Comparison of ENCODE assay signal across 11 cellular contexts in the genomic region with DNA sequence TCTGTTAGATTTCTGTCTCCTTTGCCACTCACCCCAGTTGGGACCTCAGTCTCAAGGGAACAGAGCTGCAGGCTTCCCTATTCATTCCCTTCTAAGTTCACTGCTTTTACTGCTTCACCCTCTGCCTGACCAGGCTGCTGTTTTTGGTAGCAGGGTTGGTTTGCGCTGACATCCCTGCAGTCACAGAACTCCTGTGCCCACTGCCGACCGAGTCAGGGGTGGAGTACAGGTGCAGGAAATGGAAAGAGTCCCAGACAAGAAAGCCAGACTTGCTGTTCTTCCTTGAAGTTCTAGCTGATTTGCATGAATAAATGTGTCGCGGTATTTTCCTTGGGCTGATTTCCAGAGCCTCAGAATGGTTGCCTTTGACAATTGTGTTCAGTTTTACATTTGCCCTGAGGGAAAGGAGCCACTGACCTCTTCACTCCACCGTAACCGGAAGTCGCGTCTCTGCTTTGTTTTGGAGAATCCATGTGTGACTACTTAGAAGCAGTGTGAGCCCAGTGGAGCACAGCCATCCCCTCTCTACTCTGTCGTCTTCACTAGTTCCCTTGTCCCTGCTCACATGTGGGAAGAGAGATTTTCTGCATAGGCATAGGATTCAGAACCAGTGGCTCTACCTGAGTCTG.
DNase-seq lines count a peak whose midpoint lies in the region; ATAC-seq lines count a peak whose summit lies in the region.
"Had no signal": no experiment of that assay in that cellular context is flagged by ENCODE, and none has a peak within 500 bp of the region (broad histone marks: within the 10 kb centered on the region; RNA-seq: fewer than 3 reads in every experiment).

No MANE protein-coding gene starts in this region.

- H3K9me3 Mint-ChIP-seq in stimulated activated effector memory CD8-positive, alpha-beta T cell treated with anti-CD3 and anti-CD28 coated beads, Interleukin-12 subunit alpha, Interleukin-12 subunit beta, amount 100 ng/mL, for 72 hours = no peaks in the 10 kb centered on the region
- no peaks in the 10 kb centered on the region for H3K9me3 Mint-ChIP-seq in stimulated activated naive CD8-positive, alpha-beta T cell treated with anti-CD3 and anti-CD28 coated beads, Interleukin-15, amount 100 ng/mL, for 72 hours
- H3K9me3 Mint-ChIP-seq: T-cell had no signal

- no peak overlapping the region for H3K4me3 Mint-ChIP-seq in stimulated activated effector memory CD8-positive, alpha-beta T cell treated with anti-CD3 and anti-CD28 coated beads, Interleukin-12 subunit alpha, Interleukin-12 subunit beta, amount 100 ng/mL, for 72 hours
- no peak overlapping the region for H3K4me3 Mint-ChIP-seq in stimulated activated naive CD8-positive, alpha-beta T cell treated with anti-CD3 and anti-CD28 coated beads, Interleukin-15, amount 100 ng/mL, for 72 hours
- H3K4me3 Mint-ChIP-seq: T-cell had no signal

- H3K27me3 Mint-ChIP-seq in stimulated activated naive CD8-positive, alpha-beta T cell treated with anti-CD3 and anti-CD28 coated beads, Interleukin-15, amount 100 ng/mL, for 72 hours = no peaks in the 10 kb centered on the region
- H3K27me3 Mint-ChIP-seq: T-cell had no signal

- DNase-seq in NCI-H510A treated with DMSO at 0.1 percent for 48 hours (lab: John Stamatoyannopoulos, UW) = peak; percentile 2
- DNase-seq in NCI-H510A (lab: John Stamatoyannopoulos, UW) = no peak
- DNase-seq in NCI-H526 (lab: John Stamatoyannopoulos, UW) = peak; percentile 45 to 68
- peak; percentile 27 for DNase-seq in glomerular visceral epithelial cell (ENCODE audit: extremely low spot score)
- DNase-seq in stimulated activated effector memory CD8-positive, alpha-beta T cell treated with anti-CD3 and anti-CD28 coated beads, Interleukin-12 subunit alpha, Interleukin-12 subunit beta, amount 100 ng/mL, for 72 hours (ENCODE audit: low spot score in 2 of 2) = no peak
- DNase-seq in stimulated activated naive CD8-positive, alpha-beta T cell treated with anti-CD3 and anti-CD28 coated beads, Interleukin-15, amount 100 ng/mL, for 72 hours = no peak
- no peak for DNase-seq in activated naive CD4-positive, alpha-beta T cell (lab: John Stamatoyannopoulos, UW)
- no peak for DNase-seq in GM19238 (ENCODE audit: insufficient read length, low spot score)
- DNase-seq: mesenchymal stem cell; stimulated activated CD4-positive, alpha-beta T cell treated with anti-CD3 and anti-CD28 coated beads, Interleukin-4, amount 100 ng/mL, for 4 hours; T-cell had no signal

- H3K36me3 Mint-ChIP-seq in stimulated activated effector memory CD8-positive, alpha-beta T cell treated with anti-CD3 and anti-CD28 coated beads, Interleukin-12 subunit alpha, Interleukin-12 subunit beta, amount 100 ng/mL, for 72 hours = peaks cover 84% of the 10 kb centered on the region

- no peak for ATAC-seq in stimulated activated effector memory CD8-positive, alpha-beta T cell treated with anti-CD3 and anti-CD28 coated beads, Interleukin-12 subunit alpha, Interleukin-12 subunit beta, amount 100 ng/mL, for 72 hours
- ATAC-seq in stimulated activated naive CD8-positive, alpha-beta T cell treated with anti-CD3 and anti-CD28 coated beads, Interleukin-15, amount 100 ng/mL, for 72 hours = no peak
- ATAC-seq: T-cell had no signal

- H3K27ac Mint-ChIP-seq in stimulated activated effector memory CD8-positive, alpha-beta T cell treated with anti-CD3 and anti-CD28 coated beads, Interleukin-12 subunit alpha, Interleukin-12 subunit beta, amount 100 ng/mL, for 72 hours = peak overlapping the region; percentile 80
- peak overlapping the region in 1 of 2 donors; percentile 75 for H3K27ac Mint-ChIP-seq in stimulated activated naive CD8-positive, alpha-beta T cell treated with anti-CD3 and anti-CD28 coated beads, Interleukin-15, amount 100 ng/mL, for 72 hours

- H3K4me1 Mint-ChIP-seq in stimulated activated effector memory CD8-positive, alpha-beta T cell treated with anti-CD3 and anti-CD28 coated beads, Interleukin-12 subunit alpha, Interleukin-12 subunit beta, amount 100 ng/mL, for 72 hours = peaks cover 45% of the 10 kb centered on the region
- H3K4me1 Mint-ChIP-seq in stimulated activated naive CD8-positive, alpha-beta T cell treated with anti-CD3 and anti-CD28 coated beads, Interleukin-15, amount 100 ng/mL, for 72 hours = peaks cover 19% of the 10 kb centered on the region

Comparison
In these comparisons a context has a peak if more than half of its experiments do, and no peak if none do; other contexts are left out.
1. DNase-seq: peak in NCI-H510A treated with DMSO at 0.1 percent for 48 hours (single experiment), NCI-H526 (2 of 2) and glomerular visceral epithelial cell (single experiment); none in NCI-H510A (single experiment), stimulated activated effector memory CD8-positive, alpha-beta T cell treated with anti-CD3 and anti-CD28 coated beads, Interleukin-12 subunit alpha, Interleukin-12 subunit beta, amount 100 ng/mL, for 72 hours (0 of 2), stimulated activated naive CD8-positive, alpha-beta T cell treated with anti-CD3 and anti-CD28 coated beads, Interleukin-15, amount 100 ng/mL, for 72 hours (0 of 2), activated naive CD4-positive, alpha-beta T cell (0 of 4) and GM19238 (single experiment).